Comparison of ENCODE assay signal across 1 cellular context in the genomic region with DNA sequence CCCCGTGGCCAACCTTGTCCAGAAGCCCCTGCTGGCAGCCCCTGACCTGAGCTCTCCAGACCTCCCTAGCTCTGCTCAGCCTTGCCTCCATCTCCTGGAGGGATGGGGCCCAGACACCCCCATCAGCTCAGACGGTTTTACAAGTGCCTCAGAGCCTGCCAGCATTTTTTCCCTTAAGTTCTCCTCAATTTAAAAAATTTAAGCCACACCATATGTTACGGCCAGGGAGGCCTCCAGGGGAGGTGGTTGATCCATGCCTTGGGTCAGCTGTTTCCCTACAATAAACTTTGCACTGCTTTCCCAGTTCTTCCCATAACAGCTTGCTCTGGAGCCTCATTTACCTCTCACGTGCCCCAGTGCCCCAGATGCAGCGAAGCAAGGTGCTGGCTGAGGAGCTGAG.
TF ChIP-seq lines count a peak whose summit lies in the region.

No MANE protein-coding gene starts in this region.

TF ChIP-seq in HepG2, 621 proteins besides CTCF, POLR2A, EP300 and RAD21 (continued from another document):
- TF ChIP-seq, protein P1, sequence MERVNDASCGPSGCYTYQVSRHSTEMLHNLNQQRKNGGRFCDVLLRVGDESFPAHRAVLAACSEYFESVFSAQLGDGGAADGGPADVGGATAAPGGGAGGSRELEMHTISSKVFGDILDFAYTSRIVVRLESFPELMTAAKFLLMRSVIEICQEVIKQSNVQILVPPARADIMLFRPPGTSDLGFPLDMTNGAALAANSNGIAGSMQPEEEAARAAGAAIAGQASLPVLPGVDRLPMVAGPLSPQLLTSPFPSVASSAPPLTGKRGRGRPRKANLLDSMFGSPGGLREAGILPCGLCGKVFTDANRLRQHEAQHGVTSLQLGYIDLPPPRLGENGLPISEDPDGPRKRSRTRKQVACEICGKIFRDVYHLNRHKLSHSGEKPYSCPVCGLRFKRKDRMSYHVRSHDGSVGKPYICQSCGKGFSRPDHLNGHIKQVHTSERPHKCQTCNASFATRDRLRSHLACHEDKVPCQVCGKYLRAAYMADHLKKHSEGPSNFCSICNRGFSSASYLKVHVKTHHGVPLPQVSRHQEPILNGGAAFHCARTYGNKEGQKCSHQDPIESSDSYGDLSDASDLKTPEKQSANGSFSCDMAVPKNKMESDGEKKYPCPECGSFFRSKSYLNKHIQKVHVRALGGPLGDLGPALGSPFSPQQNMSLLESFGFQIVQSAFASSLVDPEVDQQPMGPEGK (CRISPR knock-in tag; IDR thresholded peaks at IDR 0.05), result no peak
